2 cellular contexts compared by ENCODE assay signal in the genomic region with DNA sequence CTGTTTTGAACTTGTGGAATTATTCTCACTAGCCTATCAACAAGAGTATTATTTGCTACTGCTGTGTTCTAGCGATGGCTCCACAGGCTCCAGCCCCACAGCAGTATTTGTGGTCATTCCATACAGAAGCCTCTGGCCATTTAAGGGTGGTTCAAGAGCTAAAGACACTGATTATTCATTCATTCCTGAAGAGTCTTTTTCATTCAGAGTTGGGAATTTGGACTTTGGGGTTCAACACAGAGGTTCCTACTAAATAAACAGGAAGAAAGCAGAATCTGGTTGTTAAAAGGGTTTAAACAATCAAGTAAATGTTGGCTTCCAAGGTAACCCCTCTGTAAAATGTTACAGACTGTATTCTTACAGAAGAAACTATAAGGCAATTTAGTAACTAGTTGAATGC.
TF ChIP-seq lines count a peak whose summit lies in the region.

No MANE protein-coding gene starts in this region.

TF ChIP-seq in HepG2, 621 proteins besides CTCF, POLR2A, EP300 and RAD21 (continues in another document):
- no peak for TF ChIP-seq BRD4 (CRISPR knock-in tag; IDR thresholded peaks at IDR 0.05)
- TF ChIP-seq HDAC2 (CRISPR knock-in tag; IDR thresholded peaks at IDR 0.05): peak; percentile 78
- TF ChIP-seq, protein P1, sequence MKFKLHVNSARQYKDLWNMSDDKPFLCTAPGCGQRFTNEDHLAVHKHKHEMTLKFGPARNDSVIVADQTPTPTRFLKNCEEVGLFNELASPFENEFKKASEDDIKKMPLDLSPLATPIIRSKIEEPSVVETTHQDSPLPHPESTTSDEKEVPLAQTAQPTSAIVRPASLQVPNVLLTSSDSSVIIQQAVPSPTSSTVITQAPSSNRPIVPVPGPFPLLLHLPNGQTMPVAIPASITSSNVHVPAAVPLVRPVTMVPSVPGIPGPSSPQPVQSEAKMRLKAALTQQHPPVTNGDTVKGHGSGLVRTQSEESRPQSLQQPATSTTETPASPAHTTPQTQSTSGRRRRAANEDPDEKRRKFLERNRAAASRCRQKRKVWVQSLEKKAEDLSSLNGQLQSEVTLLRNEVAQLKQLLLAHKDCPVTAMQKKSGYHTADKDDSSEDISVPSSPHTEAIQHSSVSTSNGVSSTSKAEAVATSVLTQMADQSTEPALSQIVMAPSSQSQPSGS (CRISPR knock-in tag; IDR thresholded peaks at IDR 0.05): no peak
- peak; percentile 54 for TF ChIP-seq ZGPAT (CRISPR knock-in tag; IDR thresholded peaks at IDR 0.05)
- no peak for TF ChIP-seq ZNF749 (CRISPR knock-in tag; IDR thresholded peaks at IDR 0.05; ENCODE audit: borderline replicate concordance)
- no peak for TF ChIP-seq SMARCC2 (IDR thresholded peaks at IDR 0.05)
- TF ChIP-seq, protein P2, sequence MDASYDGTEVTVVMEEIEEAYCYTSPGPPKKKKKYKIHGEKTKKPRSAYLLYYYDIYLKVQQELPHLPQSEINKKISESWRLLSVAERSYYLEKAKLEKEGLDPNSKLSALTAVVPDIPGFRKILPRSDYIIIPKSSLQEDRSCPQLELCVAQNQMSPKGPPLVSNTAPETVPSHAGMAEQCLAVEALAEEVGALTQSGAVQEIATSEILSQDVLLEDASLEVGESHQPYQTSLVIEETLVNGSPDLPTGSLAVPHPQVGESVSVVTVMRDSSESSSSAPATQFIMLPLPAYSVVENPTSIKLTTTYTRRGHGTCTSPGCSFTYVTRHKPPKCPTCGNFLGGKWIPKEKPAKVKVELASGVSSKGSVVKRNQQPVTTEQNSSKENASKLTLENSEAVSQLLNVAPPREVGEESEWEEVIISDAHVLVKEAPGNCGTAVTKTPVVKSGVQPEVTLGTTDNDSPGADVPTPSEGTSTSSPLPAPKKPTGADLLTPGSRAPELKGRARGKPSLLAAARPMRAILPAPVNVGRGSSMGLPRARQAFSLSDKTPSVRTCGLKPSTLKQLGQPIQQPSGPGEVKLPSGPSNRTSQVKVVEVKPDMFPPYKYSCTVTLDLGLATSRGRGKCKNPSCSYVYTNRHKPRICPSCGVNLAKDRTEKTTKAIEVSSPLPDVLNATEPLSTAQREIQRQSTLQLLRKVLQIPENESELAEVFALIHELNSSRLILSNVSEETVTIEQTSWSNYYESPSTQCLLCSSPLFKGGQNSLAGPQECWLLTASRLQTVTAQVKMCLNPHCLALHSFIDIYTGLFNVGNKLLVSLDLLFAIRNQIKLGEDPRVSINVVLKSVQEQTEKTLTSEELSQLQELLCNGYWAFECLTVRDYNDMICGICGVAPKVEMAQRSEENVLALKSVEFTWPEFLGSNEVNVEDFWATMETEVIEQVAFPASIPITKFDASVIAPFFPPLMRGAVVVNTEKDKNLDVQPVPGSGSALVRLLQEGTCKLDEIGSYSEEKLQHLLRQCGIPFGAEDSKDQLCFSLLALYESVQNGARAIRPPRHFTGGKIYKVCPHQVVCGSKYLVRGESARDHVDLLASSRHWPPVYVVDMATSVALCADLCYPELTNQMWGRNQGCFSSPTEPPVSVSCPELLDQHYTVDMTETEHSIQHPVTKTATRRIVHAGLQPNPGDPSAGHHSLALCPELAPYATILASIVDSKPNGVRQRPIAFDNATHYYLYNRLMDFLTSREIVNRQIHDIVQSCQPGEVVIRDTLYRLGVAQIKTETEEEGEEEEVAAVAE (CRISPR knock-in tag; IDR thresholded peaks at IDR 0.05; ENCODE audit: borderline replicate concordance): 0 out of 2 replicates have a peak, but pooled peaks have one; percentile 32
- TF ChIP-seq, protein P3, sequence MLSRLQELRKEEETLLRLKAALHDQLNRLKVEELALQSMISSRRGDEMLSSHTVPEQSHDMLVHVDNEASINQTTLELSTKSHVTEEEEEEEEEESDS (CRISPR knock-in tag; IDR thresholded peaks at IDR 0.05; ENCODE audit: borderline replicate concordance): no peak
- TF ChIP-seq, protein P4, sequence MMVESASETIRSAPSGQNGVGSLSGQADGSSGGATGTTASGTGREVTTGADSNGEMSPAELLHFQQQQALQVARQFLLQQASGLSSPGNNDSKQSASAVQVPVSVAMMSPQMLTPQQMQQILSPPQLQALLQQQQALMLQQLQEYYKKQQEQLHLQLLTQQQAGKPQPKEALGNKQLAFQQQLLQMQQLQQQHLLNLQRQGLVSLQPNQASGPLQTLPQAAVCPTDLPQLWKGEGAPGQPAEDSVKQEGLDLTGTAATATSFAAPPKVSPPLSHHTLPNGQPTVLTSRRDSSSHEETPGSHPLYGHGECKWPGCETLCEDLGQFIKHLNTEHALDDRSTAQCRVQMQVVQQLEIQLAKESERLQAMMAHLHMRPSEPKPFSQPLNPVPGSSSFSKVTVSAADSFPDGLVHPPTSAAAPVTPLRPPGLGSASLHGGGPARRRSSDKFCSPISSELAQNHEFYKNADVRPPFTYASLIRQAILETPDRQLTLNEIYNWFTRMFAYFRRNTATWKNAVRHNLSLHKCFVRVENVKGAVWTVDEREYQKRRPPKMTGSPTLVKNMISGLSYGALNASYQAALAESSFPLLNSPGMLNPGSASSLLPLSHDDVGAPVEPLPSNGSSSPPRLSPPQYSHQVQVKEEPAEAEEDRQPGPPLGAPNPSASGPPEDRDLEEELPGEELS (CRISPR knock-in tag; IDR thresholded peaks at IDR 0.05): peak; percentile 74
- TF ChIP-seq UBTF (CRISPR knock-in tag; IDR thresholded peaks at IDR 0.05): no peak
- no peak for TF ChIP-seq ZNF768 (CRISPR knock-in tag; IDR thresholded peaks at IDR 0.05)

TF ChIP-seq in liver, 16 proteins besides CTCF, POLR2A, EP300 and RAD21:
- TF ChIP-seq HNF4A (conservative IDR thresholded peaks at IDR 0.05) (peak; percentile 58 to 75), NR2F2 (IDR thresholded peaks at IDR 0.05) (no peak), ATF3 (IDR thresholded peaks at IDR 0.05) (no peak), FOXA1 (IDR thresholded peaks at IDR 0.05) (no peak), TAF1 (conservative IDR thresholded peaks at IDR 0.05) (no peak), FOXA2 (IDR thresholded peaks at IDR 0.05) (peak; percentile 11), SP1 (IDR thresholded peaks at IDR 0.05) (peak; percentile 63)
- TF ChIP-seq, protein P5, sequence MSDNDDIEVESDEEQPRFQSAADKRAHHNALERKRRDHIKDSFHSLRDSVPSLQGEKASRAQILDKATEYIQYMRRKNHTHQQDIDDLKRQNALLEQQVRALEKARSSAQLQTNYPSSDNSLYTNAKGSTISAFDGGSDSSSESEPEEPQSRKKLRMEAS (IDR thresholded peaks at IDR 0.05): no peak
